8 cellular contexts compared by ENCODE assay signal in genomic region chr7:30682131-30683083, GRCh38. TPM values are rescaled to one million over a fixed set of nuclear protein-coding genes. Genes with fewer than 3 reads are reported as not detected.
DNase-seq lines count a peak whose midpoint lies in the region; ATAC-seq lines count a peak whose summit lies in the region.

TSS of gene CRHR2 (minus strand) at chr7:30682456. CDS start at chr7:30682280, 176 bp downstream.

- H3K36me3 ChIP-seq in adipocyte (ENCODE audit: control insufficient read depth, insufficient read depth, low read length, severe bottlenecking) = no peaks in the 10 kb centered on the region

- peak within 1 kb of the TSS; percentile 58 for H3K4me3 Mint-ChIP-seq in stimulated activated memory B cell treated with anti-CD40 and anti-IgM and Interleukin-4, amounts not matched to agents 10 μg/mL and 1 μg/mL and 100 μg/mL, for 72 hours

- H3K36me3 Mint-ChIP-seq in stimulated activated memory B cell treated with anti-CD40 and anti-IgM and Interleukin-4, amounts not matched to agents 10 μg/mL and 1 μg/mL and 100 μg/mL, for 72 hours = no peaks in the 10 kb centered on the region

- H3K4me3 ChIP-seq in adipocyte (ENCODE audit: low read length) = peak within 1 kb of the TSS; percentile 47

- peaks cover 87% of the 10 kb centered on the region for H3K27me3 ChIP-seq in adipocyte (replicated peaks; ENCODE audit: control insufficient read depth, insufficient read depth, low read length)

- H3K27ac Mint-ChIP-seq in stimulated activated memory B cell treated with anti-CD40 and anti-IgM and Interleukin-4, amounts not matched to agents 10 μg/mL and 1 μg/mL and 100 μg/mL, for 72 hours = no peak within 1 kb of the TSS

- peaks cover 9% of the 10 kb centered on the region for H3K4me1 ChIP-seq in adipocyte (ENCODE audit: control insufficient read depth, insufficient read depth, low read length)

- DNase-seq in D341Med (ENCODE audit: low spot score) (peak; percentile 85), NCI-H1092 (lab: John Stamatoyannopoulos, UW) (peak; percentile 53), adipocyte (ENCODE audit: low read depth) (no peak), left colon (no peak), NCI-H187 treated with DMSO at 0.1 percent for 48 hours (lab: John Stamatoyannopoulos, UW) (no peak)

- H3K4me1 Mint-ChIP-seq in stimulated activated memory B cell treated with anti-CD40 and anti-IgM and Interleukin-4, amounts not matched to agents 10 μg/mL and 1 μg/mL and 100 μg/mL, for 72 hours = peaks cover 16% of the 10 kb centered on the region

- H3K9me3 ChIP-seq in adipocyte (ENCODE audit: control insufficient read depth, low read length) = no peaks in the 10 kb centered on the region

- peaks cover 67% of the 10 kb centered on the region for H3K27me3 Mint-ChIP-seq in stimulated activated memory B cell treated with anti-CD40 and anti-IgM and Interleukin-4, amounts not matched to agents 10 μg/mL and 1 μg/mL and 100 μg/mL, for 72 hours

- no peaks in the 10 kb centered on the region for H3K9me3 Mint-ChIP-seq in stimulated activated memory B cell treated with anti-CD40 and anti-IgM and Interleukin-4, amounts not matched to agents 10 μg/mL and 1 μg/mL and 100 μg/mL, for 72 hours

- no peak within 1 kb of the TSS for H3K9ac ChIP-seq in adipocyte (ENCODE audit: low read length)

- intact Hi-C loops in left colon (cut with DNase I, micrococcal nuclease) = no loop called here

- ATAC-seq in left colon = peak; percentile 44
- peak; percentile 53 for ATAC-seq in stimulated activated memory B cell treated with anti-CD40 and anti-IgM and Interleukin-4, amounts not matched to agents 10 μg/mL and 1 μg/mL and 100 μg/mL, for 72 hours
- ATAC-seq in HG02973 (IDR thresholded peaks at IDR 0.05; ENCODE audit: unreplicated experiment) = no peak
- ATAC-seq in HG03565 (IDR thresholded peaks at IDR 0.05; ENCODE audit: unreplicated experiment) = no peak

RNA-seq across cellular contexts. Expression of gene CRHR2, which starts in this region (rescaled TPM):
- under 1 TPM in 1 of 2 donors, not detected in 1; 0.09 TPM for total RNA-seq in left colon

Comparison
In these comparisons a context has a peak if more than half of its experiments do, and no peak if none do; other contexts are left out.
1. Peak in ATAC-seq in left colon; RNA of the gene not detected or under 1 TPM.
2. DNase-seq: peak in D341Med (single experiment) and NCI-H1092 (single experiment); none in adipocyte (single experiment), left colon (0 of 2) and NCI-H187 treated with DMSO at 0.1 percent for 48 hours (single experiment).